8 cellular contexts compared by ENCODE assay signal in the genomic region with DNA sequence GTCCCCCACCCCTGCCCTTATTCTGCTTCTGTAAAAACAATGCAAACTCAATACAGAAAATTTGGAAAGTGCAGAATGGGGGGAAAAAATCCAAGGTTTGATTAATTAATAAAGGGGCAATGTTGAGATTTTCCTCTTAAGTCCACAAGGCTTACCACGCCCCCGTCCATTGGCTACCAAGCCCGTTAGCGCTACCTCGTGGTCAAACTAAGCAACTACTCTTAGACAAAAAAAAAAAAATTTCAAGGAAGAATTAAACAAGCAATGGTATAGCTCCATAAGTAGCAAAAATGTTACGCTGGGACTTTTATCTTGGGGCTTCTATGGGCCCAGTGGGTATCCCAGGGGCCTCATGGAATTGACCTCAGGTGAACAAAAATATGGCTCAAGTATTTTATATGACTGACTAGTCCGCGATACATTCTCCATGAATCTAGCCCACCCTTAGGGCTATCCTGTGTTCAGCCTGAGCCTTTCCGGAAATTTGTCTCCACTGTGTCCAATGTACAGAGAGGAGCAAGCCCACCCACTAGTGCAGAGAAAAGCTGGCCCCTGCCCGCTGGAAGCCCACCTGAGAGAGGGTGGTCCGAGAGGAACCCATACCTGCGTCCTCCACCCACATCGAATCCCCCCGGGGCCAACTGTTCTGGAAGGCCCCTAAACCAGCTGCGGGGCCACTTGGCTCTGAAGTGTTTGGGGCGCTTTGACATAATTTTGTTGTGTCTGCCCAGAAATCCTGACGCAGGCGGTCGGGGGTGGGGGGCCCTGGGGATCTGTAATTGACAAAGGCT. TPM values are rescaled to one million over a fixed set of nuclear protein-coding genes. Genes with fewer than 3 reads are reported as not detected.
DNase-seq lines count a peak whose midpoint lies in the region; ATAC-seq, FAIRE-seq and TF ChIP-seq lines count a peak whose summit lies in the region.

No MANE protein-coding gene starts in this region.

- H3K27me3 ChIP-seq in Panc1 (ENCODE audit: control insufficient read depth, insufficient read depth, low read length) (no peaks in the 10 kb centered on the region), gastroesophageal sphincter (no peaks in the 10 kb centered on the region), pancreas (no peaks in the 10 kb centered on the region)

- no peaks in the 10 kb centered on the region for H3K9me3 ChIP-seq in Panc1 (ENCODE audit: control insufficient read depth, insufficient read depth, low read depth, low read length)
- H3K9me3 ChIP-seq in gastroesophageal sphincter = no peaks in the 10 kb centered on the region
- H3K9me3 ChIP-seq in pancreas = no peaks in the 10 kb centered on the region

- no peak for FAIRE-seq in D721Med (lab: Jason Lieb, UNC)
- FAIRE-seq in pancreas (lab: Jason Lieb, UNC) = no peak

- no peak for TF ChIP-seq POLR2A in gastroesophageal sphincter (IDR thresholded peaks at IDR 0.05)

- intact Hi-C loops in Panc1 (cut with micrococcal nuclease; ENCODE audit: unreplicated experiment) (loop anchor here (5.0 kb wide), 1 partner anchor 135 kb away; no protein-coding TSS in a partner anchor), pancreas (cut with DNase I) (loop anchor here in 1 of 3 donors (5.0 to 10.0 kb wide), 2 partner anchors 135 to 367 kb away; a partner anchor contains a TSS)

- no peak for TF ChIP-seq EP300 in gastroesophageal sphincter (IDR thresholded peaks at IDR 0.05)

- no peaks in the 10 kb centered on the region for H3K36me3 ChIP-seq in Panc1 (ENCODE audit: control insufficient read depth, insufficient read depth, low read length)
- H3K36me3 ChIP-seq in gastroesophageal sphincter = no peaks in the 10 kb centered on the region
- H3K36me3 ChIP-seq in pancreas = no peaks in the 10 kb centered on the region

- WGBS in gastroesophageal sphincter (ENCODE audit: low coverage in 1 of 2), 2 donors = 11 to 33% methylated on average over 7 to 11 of the region's 19 CpGs
- WGBS in pancreas, 2 donors = 41 to 43% methylated on average over 19 of the region's 19 CpGs

- H3K4me1 ChIP-seq in Panc1 (ENCODE audit: control insufficient read depth, insufficient read depth, low read length) (no peaks in the 10 kb centered on the region), gastroesophageal sphincter (peaks cover 0 to 28% (median 9%) of the 10 kb centered on the region in 3 donors), pancreas (peaks cover 0 to 3% (median 0%) of the 10 kb centered on the region in 3 donors)

- DNase-seq in D721Med (ENCODE audit: insufficient read length, low spot score) (peak; percentile 37), Kasumi-1 (lab: John Stamatoyannopoulos, UW) (peak; percentile 94 to 95), Panc1 (ENCODE audit: low read depth, low spot score) (no peak), activated T-helper 1 cell treated with Interleukin-2 at 50 U/mL for 16 hours (ENCODE audit: low read depth) (peak; percentile 10), pancreas (peak in 5 of 6 donors; percentile 32 to 65 (median 51)), ureter (ENCODE audit: low spot score) (no peak)

- no peak overlapping the region for H3K4me3 ChIP-seq in Panc1 (ENCODE audit: low read depth in 2 of 2, low read length in 2 of 2)
- H3K4me3 ChIP-seq in gastroesophageal sphincter = no peak overlapping the region
- H3K4me3 ChIP-seq in pancreas = no peak overlapping the region

- H3K27ac ChIP-seq in Panc1 (ENCODE audit: low read length) (no peak overlapping the region), gastroesophageal sphincter (no peak overlapping the region), pancreas (no peak overlapping the region)

- CTCF ChIA-PET in Panc1 (lab: Charles Lee) = interaction anchor here (0.6 to 1.0 kb wide), 9 partner anchors 55 to 370 kb away, joined by 3 to 8 read pairs (median 4); no protein-coding TSS in a partner anchor

- ATAC-seq in Panc1 (0 out of 2 replicates have a peak, but pooled peaks have one; percentile 66), gastroesophageal sphincter (peak; percentile 29), pancreas (peak; percentile 70 to 93 (median 86)), HG03521 (IDR thresholded peaks at IDR 0.05; ENCODE audit: unreplicated experiment) (no peak)

- POLR2A ChIA-PET in Panc1 (lab: Charles Lee) = interaction anchor here (1.0 kb wide), 1 partner anchor 134 kb away, joined by 5 read pairs; no protein-coding TSS in a partner anchor

- TF ChIP-seq CTCF in D721Med (IDR thresholded peaks at IDR 0.05; ENCODE audit: insufficient read depth, missing control alignments) (peak; percentile 98), Panc1 (IDR thresholded peaks at IDR 0.05) (peak; percentile 83), gastroesophageal sphincter (IDR thresholded peaks at IDR 0.05) (peak in 3 of 4 experiments; percentile 61 to 77 (median 61)), pancreas (IDR thresholded peaks at IDR 0.05) (peak; percentile 55 to 72 (median 61))

- in situ Hi-C loops in Panc1 (cut with HindIII; ENCODE audit: low pct_unique_long_range_greater_than_20kb, low sequenced_read_pairs) = no loop called here

- no TSS peak for BruUV-seq in Panc1 (replicated peaks; lab: Mats Ljungman, UMichigan)

RNA-seq across cellular contexts. Expression of a gene that starts 19.1 kb away (rescaled TPM):
- total RNA-seq in Panc1 (2021; ENCODE audit: unreplicated experiment) (20.1 TPM), gastroesophageal sphincter (10 to 100 TPM; 37.8 to 60.9 (median 47.0) TPM), pancreas (10 to 100 TPM; 19.5 to 30.3 (median 26.5) TPM), ureter (31.6 TPM)
- 10.8 TPM for polyA plus RNA-seq in Panc1 (2012; ENCODE audit: insufficient read length)
- polyA plus RNA-seq in pancreas = 1 to 10 TPM; 8.9 TPM

Comparison
In these comparisons a context has a peak if more than half of its experiments do, and no peak if none do; other contexts are left out.
1. DNase-seq: peak in D721Med (single experiment), Kasumi-1 (2 of 2), activated T-helper 1 cell treated with Interleukin-2 at 50 U/mL for 16 hours (single experiment) and pancreas (5 of 6); none in Panc1 (single experiment) and ureter (single experiment).
2. Peak in every context shown above with its lines, with median percentiles within 50 percentile points of each other: CTCF ChIP-seq.